ENCODE assay signal across 30 cellular contexts in the genomic region with DNA sequence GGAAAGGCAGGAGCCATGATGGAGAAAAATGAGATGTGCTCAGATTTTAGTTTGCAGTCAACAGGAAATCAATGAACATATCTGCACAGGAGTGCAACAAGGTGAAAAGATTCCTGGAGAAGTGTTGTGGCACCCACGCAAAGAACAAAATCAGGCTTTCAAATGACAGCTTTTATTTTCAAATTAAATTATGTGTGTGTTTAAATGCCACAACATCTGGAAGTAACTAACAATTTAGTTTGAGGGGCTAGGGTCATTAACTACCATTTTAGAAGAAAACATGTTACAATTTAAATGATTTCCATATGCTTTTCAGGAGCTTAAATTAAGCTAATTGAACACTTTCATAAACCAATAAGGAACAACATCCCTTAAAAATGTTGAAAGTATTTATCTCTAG.
"Had no signal": no experiment of that assay in that cellular context is flagged by ENCODE, and none has a peak within 500 bp of the region (broad histone marks: within the 10 kb centered on the region; RNA-seq: fewer than 3 reads in every experiment).

No MANE protein-coding gene starts in this region.

- H3K9me3 Mint-ChIP-seq: immature natural killer cell; naive B cell; natural killer cell; stimulated activated memory B cell treated with anti-CD40 and anti-IgM and Interleukin-4, amounts not matched to agents 10 μg/mL and 1 μg/mL and 100 μg/mL, for 72 hours; stimulated activated naive CD8-positive, alpha-beta T cell treated with anti-CD3 and anti-CD28 coated beads, Interleukin-15, amount 100 ng/mL, for 72 hours had no signal

- FAIRE-seq: islet of Langerhans, kidney had no signal

- H3K27me3 Mint-ChIP-seq: progenitor cell of endocrine pancreas; stimulated activated naive CD8-positive, alpha-beta T cell treated with anti-CD3 and anti-CD28 coated beads, Interleukin-15, amount 100 ng/mL, for 72 hours; type B pancreatic cell had no signal

- H3K4me1 ChIP-seq: left lung had no signal

- H3K36me3 ChIP-seq: left lung, neural progenitor cell, neutrophil, right atrium auricular region, right lobe of liver, tibial nerve, vagina had no signal

- H3K9ac ChIP-seq: neural progenitor cell had no signal

- H3K36me3 Mint-ChIP-seq: immature natural killer cell; mesothelial cell of epicardium; naive B cell; natural killer cell; stimulated activated memory B cell treated with anti-CD40 and anti-IgM and Interleukin-4, amounts not matched to agents 10 μg/mL and 1 μg/mL and 100 μg/mL, for 72 hours had no signal

- H3K9me3 ChIP-seq: left lung, neutrophil, right atrium auricular region, right lobe of liver, tibial nerve, vagina had no signal

- DNase-seq: hypothalamus; immature natural killer cell; kidney; left colon; left lung; mesendoderm; naive B cell; natural killer cell; nephron progenitor cell; occipital lobe; right lobe of liver; stimulated activated CD4-positive, alpha-beta T cell treated with anti-CD3 and anti-CD28 coated beads, Interleukin-1b, Interleukin-23, amount 100 ng/mL, for 48 hours; stimulated activated CD4-positive, alpha-beta T cell treated with anti-CD3 and anti-CD28 coated beads, Interleukin-2, amount 100 ng/mL, for 48 hours; stimulated activated CD4-positive, alpha-beta T cell treated with anti-CD3 and anti-CD28 coated beads, Interleukin-4, amount 100 ng/mL, for 4 hours; stimulated activated CD8-positive, alpha-beta memory T cell treated with anti-CD3 and anti-CD28 coated beads, Interleukin-4, amount 100 ng/mL, for 48 hours; stimulated activated naive CD4-positive, alpha-beta T cell treated with Interleukin-2 at 50 U/mL for 16 hours; stimulated activated naive CD8-positive, alpha-beta T cell treated with anti-CD3 and anti-CD28 coated beads, Interleukin-15, amount 100 ng/mL, for 72 hours; substantia nigra had no signal

- H3K4me2 ChIP-seq: neural progenitor cell, smooth muscle cell had no signal

- H2AFZ ChIP-seq: neural progenitor cell had no signal

- ATAC-seq: left colon; left lung; natural killer cell; right lobe of liver; stimulated activated memory B cell treated with anti-CD40 and anti-IgM and Interleukin-4, amounts not matched to agents 10 μg/mL and 1 μg/mL and 100 μg/mL, for 72 hours; stimulated activated naive CD8-positive, alpha-beta T cell treated with anti-CD3 and anti-CD28 coated beads, Interleukin-15, amount 100 ng/mL, for 72 hours had no signal

- H3K27me3 ChIP-seq: left lung, neural progenitor cell, right atrium auricular region, right lobe of liver, tibial nerve, vagina had no signal

- H3K27ac Mint-ChIP-seq: immature natural killer cell; mesothelial cell of epicardium; naive B cell; natural killer cell; nephron progenitor cell; neural progenitor cell; progenitor cell of endocrine pancreas; stimulated activated memory B cell treated with anti-CD40 and anti-IgM and Interleukin-4, amounts not matched to agents 10 μg/mL and 1 μg/mL and 100 μg/mL, for 72 hours; stimulated activated naive CD8-positive, alpha-beta T cell treated with anti-CD3 and anti-CD28 coated beads, Interleukin-15, amount 100 ng/mL, for 72 hours; type B pancreatic cell had no signal

- H3K27ac ChIP-seq: left lung, neural progenitor cell, neutrophil, right atrium auricular region, right lobe of liver, tibial nerve, vagina had no signal

- H3K4me1 Mint-ChIP-seq: immature natural killer cell; naive B cell; natural killer cell; neural progenitor cell; stimulated activated memory B cell treated with anti-CD40 and anti-IgM and Interleukin-4, amounts not matched to agents 10 μg/mL and 1 μg/mL and 100 μg/mL, for 72 hours; stimulated activated naive CD8-positive, alpha-beta T cell treated with anti-CD3 and anti-CD28 coated beads, Interleukin-15, amount 100 ng/mL, for 72 hours had no signal

- H3K4me3 ChIP-seq: left lung, lung, neural progenitor cell, right atrium auricular region, right lobe of liver, smooth muscle cell, tibial nerve, vagina had no signal

- H3K4me3 Mint-ChIP-seq: immature natural killer cell; mesothelial cell of epicardium; naive B cell; natural killer cell; nephron progenitor cell; neural progenitor cell; stimulated activated memory B cell treated with anti-CD40 and anti-IgM and Interleukin-4, amounts not matched to agents 10 μg/mL and 1 μg/mL and 100 μg/mL, for 72 hours; stimulated activated naive CD8-positive, alpha-beta T cell treated with anti-CD3 and anti-CD28 coated beads, Interleukin-15, amount 100 ng/mL, for 72 hours; type B pancreatic cell had no signal
